In genomic region chr18:46161721-46162421, GRCh38 we compare ENCODE assay signal across 1 cellular context.
A peak's percentile ranks its signal among the peaks of the same experiment; 100 is the strongest.
TF ChIP-seq lines count a peak whose summit lies in the region.

No MANE protein-coding gene starts in this region.

TF ChIP-seq in K562, 482 proteins besides CTCF, POLR2A, EP300 and RAD21 (continued from another document and continues in another):
- TF ChIP-seq MYC (IDR thresholded peaks at IDR 0.05; ENCODE audit: low read depth, low read length) (no peak), MYC (CRISPR knock-in tag; IDR thresholded peaks at IDR 0.05; ENCODE audit: borderline replicate concordance, low read depth) (peak; percentile 92; the same call in 1 of the 2 replicates), SRSF7 (optimal IDR thresholded peaks at IDR 0.05; ENCODE audit: low read depth, low read length) (no peak), ZNF146 (CRISPR knock-in tag; IDR thresholded peaks at IDR 0.05; ENCODE audit: unreplicated experiment) (no peak), ZNF3 (CRISPR knock-in tag; IDR thresholded peaks at IDR 0.05) (no peak), RBM15 (IDR thresholded peaks at IDR 0.05; ENCODE audit: insufficient read depth, low read length) (no peak), ZNF507 (tag; conservative IDR thresholded peaks at IDR 0.05) (no peak; the same call in 1 of the 2 replicates), HBP1 (CRISPR knock-in tag; IDR thresholded peaks at IDR 0.05) (peak; percentile 66; the same call in 1 of the 2 replicates), ZNF592 (IDR thresholded peaks at IDR 0.05) (peak; percentile 99), POU5F1 (IDR thresholded peaks at IDR 0.05; ENCODE audit: borderline replicate concordance, low read depth, low read length, partially characterized antibody) (no peak), ZNF699 (CRISPR knock-in tag; IDR thresholded peaks at IDR 0.05; ENCODE audit: insufficient replicate concordance) (no peak), ZHX1 (conservative IDR thresholded peaks at IDR 0.05; ENCODE audit: low read length) (no peak), FOXP1 (CRISPR knock-in tag; IDR thresholded peaks at IDR 0.05) (no peak), PRPF4 (IDR thresholded peaks at IDR 0.05; ENCODE audit: insufficient read depth, low read depth, low read length, poor library complexity, severe bottlenecking) (no peak), SIX5 (IDR thresholded peaks at IDR 0.05; ENCODE audit: borderline replicate concordance in 1 of 2, insufficient read depth in 1 of 2, low read depth in 1 of 2, low read length in 2 of 2) (no peak), ZBTB8A (IDR thresholded peaks at IDR 0.05; ENCODE audit: partially characterized antibody) (no peak), RERE (CRISPR knock-in tag; IDR thresholded peaks at IDR 0.05; ENCODE audit: borderline replicate concordance) (no peak), ATF7 (IDR thresholded peaks at IDR 0.05) (no peak), ATF4 (CRISPR knock-in tag; IDR thresholded peaks at IDR 0.05) (peak; percentile 82), GABPB1 (CRISPR knock-in tag; IDR thresholded peaks at IDR 0.05) (no peak), SAFB2 (IDR thresholded peaks at IDR 0.05; ENCODE audit: borderline replicate concordance, low read depth, low read length, severe bottlenecking) (no peak), PREB (CRISPR knock-in tag; IDR thresholded peaks at IDR 0.05) (no peak), ZNF143 (CRISPR knock-in tag; IDR thresholded peaks at IDR 0.05) (no peak), RBM25 (IDR thresholded peaks at IDR 0.05; ENCODE audit: low read depth, low read length, severe bottlenecking) (no peak), XRCC5 (IDR thresholded peaks at IDR 0.05; ENCODE audit: low read depth, low read length) (no peak), TEAD4 (IDR thresholded peaks at IDR 0.05; ENCODE audit: low read length) (no peak), TEAD4 (CRISPR knock-in tag; IDR thresholded peaks at IDR 0.05; ENCODE audit: borderline replicate concordance) (no peak), MITF (IDR thresholded peaks at IDR 0.05) (no peak), ZNF444 (CRISPR knock-in tag; IDR thresholded peaks at IDR 0.05) (peak; percentile 58; the same call in 1 of the 2 replicates), ZNF77 (CRISPR knock-in tag; IDR thresholded peaks at IDR 0.05) (no peak; the same call in 1 of the 2 replicates), CBX8 (IDR thresholded peaks at IDR 0.05; ENCODE audit: borderline replicate concordance, extremely low read depth, low read depth, low read length, poor library complexity, severe bottlenecking) (no peak), SMC3 (conservative IDR thresholded peaks at IDR 0.05; ENCODE audit: insufficient read depth, low read depth, low read length) (no peak)
- TF ChIP-seq, protein P1, sequence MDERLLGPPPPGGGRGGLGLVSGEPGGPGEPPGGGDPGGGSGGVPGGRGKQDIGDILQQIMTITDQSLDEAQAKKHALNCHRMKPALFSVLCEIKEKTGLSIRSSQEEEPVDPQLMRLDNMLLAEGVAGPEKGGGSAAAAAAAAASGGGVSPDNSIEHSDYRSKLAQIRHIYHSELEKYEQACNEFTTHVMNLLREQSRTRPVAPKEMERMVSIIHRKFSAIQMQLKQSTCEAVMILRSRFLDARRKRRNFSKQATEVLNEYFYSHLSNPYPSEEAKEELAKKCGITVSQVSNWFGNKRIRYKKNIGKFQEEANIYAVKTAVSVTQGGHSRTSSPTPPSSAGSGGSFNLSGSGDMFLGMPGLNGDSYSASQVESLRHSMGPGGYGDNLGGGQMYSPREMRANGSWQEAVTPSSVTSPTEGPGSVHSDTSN (CRISPR knock-in tag; IDR thresholded peaks at IDR 0.05; ENCODE audit: low read depth) = no peak
- TF ChIP-seq, protein P1 (tag; conservative IDR thresholded peaks at IDR 0.05; ENCODE audit: low read depth) = peak; percentile 54; the same call in 1 of the 2 replicates
- TF ChIP-seq, protein P2, sequence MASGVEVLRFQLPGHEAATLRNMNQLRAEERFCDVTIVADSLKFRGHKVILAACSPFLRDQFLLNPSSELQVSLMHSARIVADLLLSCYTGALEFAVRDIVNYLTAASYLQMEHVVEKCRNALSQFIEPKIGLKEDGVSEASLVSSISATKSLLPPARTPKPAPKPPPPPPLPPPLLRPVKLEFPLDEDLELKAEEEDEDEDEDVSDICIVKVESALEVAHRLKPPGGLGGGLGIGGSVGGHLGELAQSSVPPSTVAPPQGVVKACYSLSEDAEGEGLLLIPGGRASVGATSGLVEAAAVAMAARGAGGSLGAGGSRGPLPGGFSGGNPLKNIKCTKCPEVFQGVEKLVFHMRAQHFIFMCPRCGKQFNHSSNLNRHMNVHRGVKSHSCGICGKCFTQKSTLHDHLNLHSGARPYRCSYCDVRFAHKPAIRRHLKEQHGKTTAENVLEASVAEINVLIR (CRISPR knock-in tag; IDR thresholded peaks at IDR 0.05) = peak; percentile 81
